In the genomic region with DNA sequence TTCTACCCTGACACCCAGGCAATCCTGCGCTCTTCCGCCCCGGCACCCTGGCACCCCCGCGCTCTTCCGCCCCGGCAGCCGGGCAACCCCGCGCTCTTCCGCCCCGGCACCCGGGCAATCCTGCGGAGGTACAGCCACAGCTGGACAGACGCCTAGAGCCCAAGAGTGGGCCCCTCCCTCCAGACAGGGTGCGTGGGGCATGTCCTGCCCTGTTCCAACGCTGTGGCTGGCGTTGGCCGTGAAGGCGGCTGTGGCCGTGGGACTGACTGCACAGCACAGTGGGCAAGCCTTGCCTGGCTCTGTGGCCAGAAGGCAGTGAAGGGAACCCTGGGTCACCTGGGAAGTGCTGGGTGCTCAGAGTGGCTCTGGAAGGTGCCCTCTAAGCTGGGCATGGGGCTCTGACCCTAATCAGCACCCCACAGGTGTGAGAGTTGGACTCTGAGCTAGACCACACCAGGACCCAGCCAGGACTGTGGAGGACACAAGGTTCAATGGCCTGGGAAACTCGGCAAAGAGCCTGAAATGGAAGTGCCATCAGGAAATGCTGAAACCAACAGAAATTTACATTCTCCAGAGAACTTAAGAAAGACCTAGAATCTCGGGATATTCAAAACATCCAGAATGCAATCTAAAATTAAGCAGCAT, we compare ENCODE assay signal across 1 cellular context.
A peak's percentile ranks its signal among the peaks of the same experiment; 100 is the strongest.
TF ChIP-seq lines count a peak whose summit lies in the region.

No MANE protein-coding gene starts in this region.

TF ChIP-seq in liver, 16 proteins besides CTCF, POLR2A, EP300 and RAD21 (continued from another document):
- TF ChIP-seq, protein P1, sequence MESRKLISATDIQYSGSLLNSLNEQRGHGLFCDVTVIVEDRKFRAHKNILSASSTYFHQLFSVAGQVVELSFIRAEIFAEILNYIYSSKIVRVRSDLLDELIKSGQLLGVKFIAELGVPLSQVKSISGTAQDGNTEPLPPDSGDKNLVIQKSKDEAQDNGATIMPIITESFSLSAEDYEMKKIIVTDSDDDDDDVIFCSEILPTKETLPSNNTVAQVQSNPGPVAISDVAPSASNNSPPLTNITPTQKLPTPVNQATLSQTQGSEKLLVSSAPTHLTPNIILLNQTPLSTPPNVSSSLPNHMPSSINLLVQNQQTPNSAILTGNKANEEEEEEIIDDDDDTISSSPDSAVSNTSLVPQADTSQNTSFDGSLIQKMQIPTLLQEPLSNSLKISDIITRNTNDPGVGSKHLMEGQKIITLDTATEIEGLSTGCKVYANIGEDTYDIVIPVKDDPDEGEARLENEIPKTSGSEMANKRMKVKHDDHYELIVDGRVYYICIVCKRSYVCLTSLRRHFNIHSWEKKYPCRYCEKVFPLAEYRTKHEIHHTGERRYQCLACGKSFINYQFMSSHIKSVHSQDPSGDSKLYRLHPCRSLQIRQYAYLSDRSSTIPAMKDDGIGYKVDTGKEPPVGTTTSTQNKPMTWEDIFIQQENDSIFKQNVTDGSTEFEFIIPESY (IDR thresholded peaks at IDR 0.05) = peak; percentile 87
- TF ChIP-seq JUND (IDR thresholded peaks at IDR 0.05) (peak in 1 of 2 donors; percentile 27), GABPA (IDR thresholded peaks at IDR 0.05 in 1 of 2, conservative IDR thresholded peaks at IDR 0.05 in 1 of 2) (peak in 1 of 2 donors; percentile 45), FOXA2 (IDR thresholded peaks at IDR 0.05) (no peak), NR2F2 (IDR thresholded peaks at IDR 0.05) (peak; percentile 70), REST (IDR thresholded peaks at IDR 0.05) (peak; percentile 37), YY1 (IDR thresholded peaks at IDR 0.05) (peak; percentile 80), HNF4G (IDR thresholded peaks at IDR 0.05) (peak; percentile 95)
